Comparison of ENCODE assay signal across 8 cellular contexts in genomic region chr11:10669258-10670033, GRCh38. TPM values are rescaled to one million over a fixed set of nuclear protein-coding genes. Genes with fewer than 3 reads are reported as not detected.
DNase-seq lines count a peak whose midpoint lies in the region; ATAC-seq and TF ChIP-seq lines count a peak whose summit lies in the region.

No MANE protein-coding gene starts in this region.

- H3K4me1 ChIP-seq in PC-3 (ENCODE audit: insufficient read depth, low read length) = peaks cover 25% of the 10 kb centered on the region
- peaks cover 7 to 34% (median 13%) of the 10 kb centered on the region in 6 donors for H3K4me1 ChIP-seq in spleen

- no peak overlapping the region for H3K4me3 ChIP-seq in PC-3 (ENCODE audit: low read length)
- H3K4me3 ChIP-seq in spleen = no peak overlapping the region

- peaks cover 1% of the 10 kb centered on the region for H3K27me3 Mint-ChIP-seq in HFFc6 (ENCODE audit: insufficient read depth)

- no peak overlapping the region for H3K4me2 ChIP-seq in PC-3 (ENCODE audit: low read length)

- TF ChIP-seq POLR2A in spleen (IDR thresholded peaks at IDR 0.05) = no peak

- POLR2A ChIA-PET in PC-3 (lab: Charles Lee; ENCODE audit: unreplicated experiment) = interaction anchor here (0.5 to 0.6 kb wide), 2 partner anchors 12 to 13 kb away, joined by 3 to 4 read pairs; no protein-coding TSS in a partner anchor

- H3K36me3 ChIP-seq in PC-3 (ENCODE audit: low read depth, low read length) (no peaks in the 10 kb centered on the region), spleen (no peaks in the 10 kb centered on the region)

- H3K9me3 Mint-ChIP-seq in HFFc6 = no peaks in the 10 kb centered on the region

- H3K27ac Mint-ChIP-seq in HFFc6 = peak overlapping the region; percentile 94

- peaks cover 75% of the 10 kb centered on the region for H3K4me1 Mint-ChIP-seq in HFFc6 (ENCODE audit: low read depth)

- CTCF ChIA-PET in PC-3 (lab: Charles Lee) = no interaction called here

- no TSS peak for BruUV-seq in PC-3 (replicated peaks; lab: Mats Ljungman, UMichigan)

- TF ChIP-seq CTCF in HFFc6 (IDR thresholded peaks at IDR 0.05) (no peak), PC-3 (conservative IDR thresholded peaks at IDR 0.05; ENCODE audit: low read depth, low read length) (no peak), spleen (IDR thresholded peaks at IDR 0.05 in 8 of 11, conservative IDR thresholded peaks at IDR 0.05 in 3 of 11) (no peak)

- H3K9me3 ChIP-seq in PC-3 (ENCODE audit: low read length) (no peaks in the 10 kb centered on the region), spleen (no peaks in the 10 kb centered on the region)

- peaks cover 14% of the 10 kb centered on the region; the same call in 1 of the 2 replicates for H3K36me3 Mint-ChIP-seq in HFFc6 (ENCODE audit: low read depth)

- ATAC-seq in PC-3 (no peak), GM18498 (IDR thresholded peaks at IDR 0.05; ENCODE audit: unreplicated experiment) (no peak), HG02642 (IDR thresholded peaks at IDR 0.05; ENCODE audit: poor library complexity, unreplicated experiment) (no peak)

- 33 to 42% (median 41%) methylated on average over 5 of the region's 5 CpGs for WGBS in spleen, 5 donors

- no peaks in the 10 kb centered on the region for H3K79me2 ChIP-seq in PC-3 (ENCODE audit: low read length)

- H3K4me3 Mint-ChIP-seq in HFFc6 = peak overlapping the region; percentile 79

- H4K20me1 ChIP-seq in PC-3 (ENCODE audit: low read length) = no peaks in the 10 kb centered on the region

- DNase-seq in HFFc6 = peak; percentile 90
- DNase-seq in PC-3 = peak; percentile 40
- peak; percentile 41 for DNase-seq in foreskin melanocyte
- DNase-seq in spleen = no peak
- DNase-seq in NCI-H1436 treated with DMSO at 0.1 percent for 48 hours (lab: John Stamatoyannopoulos, UW) = no peak
- DNase-seq in NAMALWA (ENCODE audit: low spot score) = no peak

- H3K27me3 ChIP-seq in PC-3 (ENCODE audit: low read length) (no peaks in the 10 kb centered on the region), spleen (replicated peaks in 1 of 7) (peaks cover 0 to 2% (median 0%) of the 10 kb centered on the region in 7 donors)

- no peaks in the 10 kb centered on the region for H3F3A ChIP-seq in PC-3 (ENCODE audit: low read length, unreplicated experiment)

- no peak overlapping the region for H3K9ac ChIP-seq in PC-3 (ENCODE audit: low read length)

- H3K9me2 ChIP-seq in PC-3 (replicated peaks; ENCODE audit: low read length) = no peaks in the 10 kb centered on the region

- intact Hi-C loops in PC-3 (cut with micrococcal nuclease) (no loop called here), spleen (cut with DNase I; ENCODE audit: low total_unique reads) (no loop called here)

- no peak overlapping the region for H2AFZ ChIP-seq in PC-3 (ENCODE audit: low read length)

- H3K27ac ChIP-seq in PC-3 (ENCODE audit: low read length) (no peak overlapping the region), spleen (peak overlapping the region in 7 of 8 donors; percentile 23 to 73 (median 70))

RNA-seq across cellular contexts. Expression of gene IRAG1, which starts 24.1 kb away (rescaled TPM):
- total RNA-seq in HFFc6 (2021; fragmentation: NEBNext Ultra II Directional; extraction: Animal tissue kit (Norgen Biotek cat#: 25700)) = 10 to 100 TPM; 35.5 to 73.3 (median 38.2) TPM
- 0.29 TPM in 1 of 2 replicates, not detected in the other for total RNA-seq in PC-3 (2014; rRNA removed)
- 10 to 100 TPM in 5 of 7 donors, 1 to 10 TPM in 2; 4.9 to 15.6 (median 12.2) TPM for total RNA-seq in spleen
- 1 to 10 TPM; 2.8 to 3.3 (median 3.1) TPM for polyA plus RNA-seq in spleen

Comparison
In these comparisons a context has a peak if more than half of its experiments do, and no peak if none do; other contexts are left out.
1. DNase-seq: peak in HFFc6 (single experiment), PC-3 (single experiment) and foreskin melanocyte (single experiment); none in spleen (single experiment), NCI-H1436 treated with DMSO at 0.1 percent for 48 hours (single experiment) and NAMALWA (single experiment).